8 cellular contexts compared by ENCODE assay signal in genomic region chr4:108030332-108030731, GRCh38. TPM values are rescaled to one million over a fixed set of nuclear protein-coding genes. Genes with fewer than 3 reads are reported as not detected.
DNase-seq lines count a peak whose midpoint lies in the region; ATAC-seq and TF ChIP-seq lines count a peak whose summit lies in the region.

No MANE protein-coding gene starts in this region.

- peaks cover 28 to 86% (median 72%) of the 10 kb centered on the region in 5 donors for H3K36me3 ChIP-seq in subcutaneous abdominal adipose tissue (ENCODE audit: control insufficient read depth in 5 of 5, insufficient read depth in 5 of 5, low read length in 5 of 5)

- H3K9ac ChIP-seq in subcutaneous abdominal adipose tissue (ENCODE audit: low read length in 5 of 5), result peak overlapping the region in 1 of 5 donors; percentile 2

- TF ChIP-seq CTCF in HFF-Myc (IDR thresholded peaks at IDR 0.05; ENCODE audit: low read depth, low read length, missing control alignments), result peak; percentile 65

- H3K27me3 ChIP-seq in subcutaneous abdominal adipose tissue (ENCODE audit: control insufficient read depth in 5 of 5, insufficient read depth in 4 of 5, low read length in 5 of 5), result no peaks in the 10 kb centered on the region

- DNase-seq in NCI-H1417 (lab: John Stamatoyannopoulos, UW), result peak; percentile 28 to 73 (median 33)
- DNase-seq in NCI-H1417 treated with DMSO at 0.1 percent for 48 hours (lab: John Stamatoyannopoulos, UW), result no peak
- peak; percentile 52 for DNase-seq in HFF-Myc (ENCODE audit: extremely low read depth, low read depth)
- peak; percentile 92 for DNase-seq in NAMALWA (ENCODE audit: low spot score)
- DNase-seq in dedifferentiated amniotic fluid mesenchymal stem cell (ENCODE audit: extremely low spot score), result peak; percentile 43
- peak; percentile 83 for DNase-seq in myocyte (ENCODE audit: low read depth)

- H3K4me3 ChIP-seq in HFF-Myc (replicated peaks; ENCODE audit: low read depth, low read length), result no peak overlapping the region
- H3K4me3 ChIP-seq in subcutaneous abdominal adipose tissue (ENCODE audit: low read depth in 1 of 5, low read length in 5 of 5), result no peak overlapping the region

- no peaks in the 10 kb centered on the region for H3K9me3 ChIP-seq in subcutaneous abdominal adipose tissue (ENCODE audit: control insufficient read depth in 5 of 5, low read length in 5 of 5)

- peaks cover 0 to 14% (median 3%) of the 10 kb centered on the region in 5 donors for H3K4me1 ChIP-seq in subcutaneous abdominal adipose tissue (ENCODE audit: control insufficient read depth in 5 of 5, insufficient read depth in 5 of 5, low read length in 5 of 5)

- peak overlapping the region; percentile 52 for H3K27ac ChIP-seq in subcutaneous abdominal adipose tissue (ENCODE audit: low read depth, low read length)

- peak; percentile 79 to 82 for ATAC-seq in activated CD4-positive, CD25-positive, alpha-beta regulatory T cell treated with anti-CD3 and anti-CD28 coated beads, Interleukin-2, amount 50 U/mL, for 24 hours

RNA-seq across cellular contexts. Expression of gene HADH, which starts 40.6 kb away (rescaled TPM):
- total RNA-seq in myocyte, result 17.7 and 38.8 TPM in 2 replicates
- polyA plus RNA-seq in myocyte (2012), result 32.5 TPM
